In genomic region chr5:134101686-134102439, GRCh38 we compare ENCODE assay signal across 1 cellular context.
TF ChIP-seq lines count a peak whose summit lies in the region.

No MANE protein-coding gene starts in this region.

TF ChIP-seq in HepG2, 621 proteins besides CTCF, POLR2A, EP300 and RAD21 (continued from another document and continues in another):
- TF ChIP-seq POGZ (CRISPR knock-in tag; IDR thresholded peaks at IDR 0.05) (no peak), ELF1 (CRISPR knock-in tag; IDR thresholded peaks at IDR 0.05) (no peak), RFXAP (CRISPR knock-in tag; IDR thresholded peaks at IDR 0.05; ENCODE audit: borderline replicate concordance) (no peak), ZXDC (CRISPR knock-in tag; IDR thresholded peaks at IDR 0.05) (no peak), POLR2AphosphoS5 (IDR thresholded peaks at IDR 0.05; ENCODE audit: low read depth, low read length) (no peak), MYC (CRISPR knock-in tag; IDR thresholded peaks at IDR 0.05; ENCODE audit: borderline replicate concordance) (peak; percentile 40; the same call in 1 of the 2 replicates), TAF15 (IDR thresholded peaks at IDR 0.05; ENCODE audit: low read depth, low read length, poor library complexity, severe bottlenecking) (no peak), ATF4 (CRISPR knock-in tag; IDR thresholded peaks at IDR 0.05) (no peak), ZNF703 (CRISPR knock-in tag; IDR thresholded peaks at IDR 0.05; ENCODE audit: borderline replicate concordance) (no peak), DPF2 (CRISPR knock-in tag; IDR thresholded peaks at IDR 0.05; ENCODE audit: borderline replicate concordance, low read depth) (no peak), SUZ12 (IDR thresholded peaks at IDR 0.05; ENCODE audit: low read depth, low read length) (no peak), ZFY (CRISPR knock-in tag; IDR thresholded peaks at IDR 0.05) (peak; percentile 47; the same call in 1 of the 2 replicates), SKIL (CRISPR knock-in tag; IDR thresholded peaks at IDR 0.05; ENCODE audit: borderline replicate concordance) (no peak), ZNF576 (CRISPR knock-in tag; IDR thresholded peaks at IDR 0.05) (no peak), ZNF549 (CRISPR knock-in tag; IDR thresholded peaks at IDR 0.05) (no peak), ZNF691 (CRISPR knock-in tag; IDR thresholded peaks at IDR 0.05; ENCODE audit: borderline replicate concordance, low read depth) (no peak), RORA (CRISPR knock-in tag; IDR thresholded peaks at IDR 0.05) (no peak), KLF13 (CRISPR knock-in tag; IDR thresholded peaks at IDR 0.05) (no peak), ZNF263 (CRISPR knock-in tag; IDR thresholded peaks at IDR 0.05) (peak; percentile 69), ZFP91 (CRISPR knock-in tag; IDR thresholded peaks at IDR 0.05; ENCODE audit: borderline replicate concordance) (0 out of 2 replicates have a peak, but pooled peaks have one; percentile 36), BCL6 (CRISPR knock-in tag; IDR thresholded peaks at IDR 0.05) (peak; percentile 57; the same call in 1 of the 2 replicates), ZNF563 (CRISPR knock-in tag; IDR thresholded peaks at IDR 0.05) (no peak), AGO2 (optimal IDR thresholded peaks at IDR 0.05; ENCODE audit: low read depth, low read length) (peak; percentile 20), HNF4A (CRISPR knock-in tag; IDR thresholded peaks at IDR 0.05) (peak; percentile 53), SALL1 (CRISPR knock-in tag; IDR thresholded peaks at IDR 0.05) (peak; percentile 66), PCBP1 (IDR thresholded peaks at IDR 0.05; ENCODE audit: borderline replicate concordance, low read depth, low read length) (peak; percentile 93), ARID5B (CRISPR knock-in tag; IDR thresholded peaks at IDR 0.05) (peak; percentile 20; the same call in 1 of the 2 replicates), XRCC5 (optimal IDR thresholded peaks at IDR 0.05; ENCODE audit: low read length) (peak; percentile 82), GATAD1 (CRISPR knock-in tag; IDR thresholded peaks at IDR 0.05) (no peak), PATZ1 (CRISPR knock-in tag; IDR thresholded peaks at IDR 0.05) (peak; percentile 95), HNRNPLL (IDR thresholded peaks at IDR 0.05; ENCODE audit: low read depth, low read length, poor library complexity, severe bottlenecking) (peak; percentile 32), ZNF383 (CRISPR knock-in tag; IDR thresholded peaks at IDR 0.05; ENCODE audit: borderline replicate concordance) (no peak), MXI1 (IDR thresholded peaks at IDR 0.05; ENCODE audit: borderline replicate concordance, low read depth, low read length) (0 out of 3 replicates have a peak, but pooled peaks have one; percentile 25), NR2F6 (IDR thresholded peaks at IDR 0.05) (no peak), NR2F6 (CRISPR knock-in tag; IDR thresholded peaks at IDR 0.05) (peak; percentile 16; the same call in 1 of the 2 replicates), SMAD1 (CRISPR knock-in tag; IDR thresholded peaks at IDR 0.05; ENCODE audit: borderline replicate concordance, low read depth) (no peak), GABPB1 (CRISPR knock-in tag; IDR thresholded peaks at IDR 0.05) (peak; percentile 29; the same call in 1 of the 2 replicates), ZBTB49 (CRISPR knock-in tag; IDR thresholded peaks at IDR 0.05; ENCODE audit: borderline replicate concordance) (no peak), XBP1 (CRISPR knock-in tag; IDR thresholded peaks at IDR 0.05) (no peak), KLF9 (CRISPR knock-in tag; IDR thresholded peaks at IDR 0.05; ENCODE audit: low read depth) (no peak), PLSCR1 (CRISPR knock-in tag; IDR thresholded peaks at IDR 0.05; ENCODE audit: borderline replicate concordance) (no peak), NR0B2 (CRISPR knock-in tag; IDR thresholded peaks at IDR 0.05) (no peak), PPARG (CRISPR knock-in tag; conservative IDR thresholded peaks at IDR 0.05) (no peak), ZNF567 (CRISPR knock-in tag; IDR thresholded peaks at IDR 0.05; ENCODE audit: borderline replicate concordance) (no peak), ZNF780A (CRISPR knock-in tag; IDR thresholded peaks at IDR 0.05) (no peak), SNAPC2 (CRISPR knock-in tag; IDR thresholded peaks at IDR 0.05) (no peak)
